In the genomic region with DNA sequence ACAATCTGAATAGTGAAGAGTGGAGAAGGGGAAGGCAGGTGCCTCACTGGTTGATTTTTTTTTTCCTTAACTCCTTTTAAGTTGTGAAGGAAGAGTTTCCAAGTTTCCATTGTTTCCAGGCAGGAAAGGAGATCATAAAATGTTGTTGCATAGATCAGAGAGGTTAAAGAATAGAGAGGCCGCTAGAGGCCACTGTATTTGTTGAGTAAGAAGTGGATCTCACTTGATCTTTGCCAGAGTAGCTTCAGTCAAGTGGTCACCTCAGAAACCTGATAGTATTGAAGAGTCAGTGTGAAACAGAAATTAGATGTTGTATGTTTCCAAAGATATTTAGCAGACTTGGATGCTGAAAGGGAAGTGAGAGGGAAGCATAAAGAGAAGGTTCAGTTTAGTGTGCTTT, we compare ENCODE assay signal across 15 cellular contexts. TPM values are rescaled to one million over a fixed set of nuclear protein-coding genes. Genes with fewer than 3 reads are reported as not detected.
DNase-seq lines count a peak whose midpoint lies in the region; TF ChIP-seq lines count a peak whose summit lies in the region.
"Had no signal": no experiment of that assay in that cellular context is flagged by ENCODE, and none has a peak within 500 bp of the region (broad histone marks: within the 10 kb centered on the region; RNA-seq: fewer than 3 reads in every experiment).

No MANE protein-coding gene starts in this region.

- in situ Hi-C loops in ACHN (cut with HindIII; ENCODE audit: low pct_ligation_motif_present, low pct_unique_long_range_greater_than_20kb, low sequenced_read_pairs) (no loop called here), SK-MEL-5 (cut with HindIII; ENCODE audit: low pct_unique_long_range_greater_than_20kb, low sequenced_read_pairs) (no loop called here)

- H3K4me2 ChIP-seq in KMS-11: peak overlapping the region; percentile 31

- H3K27ac ChIP-seq in KMS-11 (peak overlapping the region; percentile 9; the same call in 1 of the 2 replicates), ascending aorta (no peak overlapping the region)

- no peaks in the 10 kb centered on the region for H4K20me1 ChIP-seq in KMS-11 (ENCODE audit: insufficient read depth)

- TF ChIP-seq CTCF in KMS-11 (conservative IDR thresholded peaks at IDR 0.05; ENCODE audit: low read depth, low read length): peak; percentile 43; the same call in 1 of the 2 replicates
- TF ChIP-seq CTCF in ascending aorta (IDR thresholded peaks at IDR 0.05): no peak

- no peak overlapping the region for H3K9ac ChIP-seq in KMS-11

- peak; percentile 40 for DNase-seq in ACHN
- DNase-seq in SK-MEL-5 (ENCODE audit: low read depth, low spot score): peak; percentile 64
- peak; percentile 56 for DNase-seq in left kidney (ENCODE audit: low read depth, low spot score)
- no peak for DNase-seq in activated T-helper 1 cell treated with anti-CD3 and anti-CD28 coated beads, Interleukin-12 subunit alpha, Interleukin-12 subunit beta, Interleukin-2, Interleukin-4 antibody, amounts not matched to agents 30 ng/mL and 10 ng/mL and 1 ng/mL, durations not matched to agents 14 hours and 24 hours and 36 hours (ENCODE audit: low spot score)
- DNase-seq in germinal center (ENCODE audit: low spot score): no peak
- DNase-seq in ascending aorta (ENCODE audit: low spot score in 2 of 2): no peak
- DNase-seq in NCI-H2081 treated with DMSO at 0.1 percent for 48 hours (lab: John Stamatoyannopoulos, UW): no peak
- DNase-seq: activated CD4-positive, CD25-positive, alpha-beta regulatory T cell treated with anti-CD3 and anti-CD28 coated beads, Interleukin-2, amount 50 U/mL, for 72 hours; activated effector memory CD4-positive, alpha-beta T cell treated with Interleukin-2 at 50 U/mL for 16 hours; CD4-positive, alpha-beta T cell; cerebellar nuclear complex; left cardiac atrium; MV-4-11 had no signal

- H3K27me3 Mint-ChIP-seq in activated T-helper 1 cell treated with anti-CD3 and anti-CD28 coated beads, Interleukin-12 subunit alpha, Interleukin-12 subunit beta, Interleukin-2, Interleukin-4 antibody, amounts not matched to agents 30 ng/mL and 10 ng/mL and 1 ng/mL, durations not matched to agents 14 hours and 24 hours and 36 hours (ENCODE audit: insufficient read depth): no peaks in the 10 kb centered on the region
- H3K27me3 Mint-ChIP-seq: CD4-positive, alpha-beta T cell had no signal

- H3K36me3 Mint-ChIP-seq in activated T-helper 1 cell treated with anti-CD3 and anti-CD28 coated beads, Interleukin-12 subunit alpha, Interleukin-12 subunit beta, Interleukin-2, Interleukin-4 antibody, amounts not matched to agents 30 ng/mL and 10 ng/mL and 1 ng/mL, durations not matched to agents 14 hours and 24 hours and 36 hours (ENCODE audit: low read depth): no peaks in the 10 kb centered on the region

- H3K36me3 ChIP-seq in KMS-11 (ENCODE audit: insufficient read depth): no peaks in the 10 kb centered on the region
- no peaks in the 10 kb centered on the region for H3K36me3 ChIP-seq in ascending aorta

- intact Hi-C loops in activated T-helper 1 cell treated with anti-CD3 and anti-CD28 coated beads, Interleukin-12 subunit alpha, Interleukin-12 subunit beta, Interleukin-2, Interleukin-4 antibody, amounts not matched to agents 30 ng/mL and 10 ng/mL and 1 ng/mL, durations not matched to agents 14 hours and 24 hours and 36 hours (cut with micrococcal nuclease): no loop called here
- intact Hi-C loops in ascending aorta (cut with DNase I): no loop called here

- no peaks in the 10 kb centered on the region for H3K9me3 ChIP-seq in ascending aorta

- H3K79me2 ChIP-seq in KMS-11 (ENCODE audit: insufficient read depth, low read depth): no peaks in the 10 kb centered on the region

- H3K4me3 Mint-ChIP-seq in activated T-helper 1 cell treated with anti-CD3 and anti-CD28 coated beads, Interleukin-12 subunit alpha, Interleukin-12 subunit beta, Interleukin-2, Interleukin-4 antibody, amounts not matched to agents 30 ng/mL and 10 ng/mL and 1 ng/mL, durations not matched to agents 14 hours and 24 hours and 36 hours: no peak overlapping the region
- H3K4me3 Mint-ChIP-seq: CD4-positive, alpha-beta T cell had no signal

- H3K4me3 ChIP-seq in KMS-11 (IDR thresholded peaks at IDR 0.05; ENCODE audit: insufficient read depth, low read depth, low read length): no peak overlapping the region
- no peak overlapping the region for H3K4me3 ChIP-seq in ascending aorta

- H2AFZ ChIP-seq in KMS-11 (ENCODE audit: low read depth): no peak overlapping the region

- peaks cover 18% of the 10 kb centered on the region for H3K9me3 Mint-ChIP-seq in activated T-helper 1 cell treated with anti-CD3 and anti-CD28 coated beads, Interleukin-12 subunit alpha, Interleukin-12 subunit beta, Interleukin-2, Interleukin-4 antibody, amounts not matched to agents 30 ng/mL and 10 ng/mL and 1 ng/mL, durations not matched to agents 14 hours and 24 hours and 36 hours

- H3K27me3 ChIP-seq in KMS-11 (ENCODE audit: insufficient read depth, low read depth): no peaks in the 10 kb centered on the region
- no peaks in the 10 kb centered on the region for H3K27me3 ChIP-seq in ascending aorta

- H3K4me1 ChIP-seq in KMS-11 (ENCODE audit: low read depth, poor library complexity, severe bottlenecking): peaks cover 17% of the 10 kb centered on the region
- H3K4me1 ChIP-seq in ascending aorta: no peaks in the 10 kb centered on the region

- no peaks in the 10 kb centered on the region for H3K4me1 Mint-ChIP-seq in activated T-helper 1 cell treated with anti-CD3 and anti-CD28 coated beads, Interleukin-12 subunit alpha, Interleukin-12 subunit beta, Interleukin-2, Interleukin-4 antibody, amounts not matched to agents 30 ng/mL and 10 ng/mL and 1 ng/mL, durations not matched to agents 14 hours and 24 hours and 36 hours (ENCODE audit: low read depth)

- no peak overlapping the region for H3K27ac Mint-ChIP-seq in activated T-helper 1 cell treated with anti-CD3 and anti-CD28 coated beads, Interleukin-12 subunit alpha, Interleukin-12 subunit beta, Interleukin-2, Interleukin-4 antibody, amounts not matched to agents 30 ng/mL and 10 ng/mL and 1 ng/mL, durations not matched to agents 14 hours and 24 hours and 36 hours
- H3K27ac Mint-ChIP-seq: CD4-positive, alpha-beta T cell had no signal

RNA-seq across cellular contexts. Expression of gene CTNNA2, which starts 17.6 kb away (rescaled TPM):
- total RNA-seq in SK-MEL-5 (2014; rRNA removed; shearing (Covaris generic)): 7.2 and 10.2 TPM in 2 replicates
- 3.4 and 4.6 TPM in 2 replicates for polyA plus RNA-seq in SK-MEL-5 (2015; cell fraction: cytosol; rRNA removed)
- polyA plus RNA-seq in SK-MEL-5 (2015; cell fraction: nucleus; rRNA removed): 10.8 and 35.5 TPM in 2 replicates
- not detected in 2 replicates for total RNA-seq in activated T-helper 1 cell treated with anti-CD3 and anti-CD28 coated beads, Interleukin-12 subunit alpha, Interleukin-12 subunit beta, Interleukin-2, Interleukin-4 antibody, amounts not matched to agents 30 ng/mL and 10 ng/mL and 1 ng/mL, durations not matched to agents 14 hours and 24 hours and 36 hours
- not detected for total RNA-seq in ascending aorta
- total RNA-seq: CD4-positive, alpha-beta T cell; left cardiac atrium; osteocyte had no signal

Comparison
In these comparisons a context has a peak if more than half of its experiments do, and no peak if none do; other contexts are left out.
1. DNase-seq: peak in ACHN (single experiment), SK-MEL-5 (single experiment) and left kidney (single experiment); none in activated T-helper 1 cell treated with anti-CD3 and anti-CD28 coated beads, Interleukin-12 subunit alpha, Interleukin-12 subunit beta, Interleukin-2, Interleukin-4 antibody, amounts not matched to agents 30 ng/mL and 10 ng/mL and 1 ng/mL, durations not matched to agents 14 hours and 24 hours and 36 hours (single experiment), germinal center (single experiment), ascending aorta (0 of 2) and NCI-H2081 treated with DMSO at 0.1 percent for 48 hours (single experiment).